In genomic region chr6:133964052-133964451, GRCh38 we compare ENCODE assay signal across 13 cellular contexts. TPM values are rescaled to one million over a fixed set of nuclear protein-coding genes. Genes with fewer than 3 reads are reported as not detected.
DNase-seq lines count a peak whose midpoint lies in the region; ATAC-seq and TF ChIP-seq lines count a peak whose summit lies in the region.
"Had no signal": no experiment of that assay in that cellular context is flagged by ENCODE, and none has a peak within 500 bp of the region (broad histone marks: within the 10 kb centered on the region; RNA-seq: fewer than 3 reads in every experiment).

No MANE protein-coding gene starts in this region.

- peaks cover 7% of the 10 kb centered on the region for H3K4me1 ChIP-seq in testis

- TF ChIP-seq CTCF in AG04450 (IDR thresholded peaks at IDR 0.05; ENCODE audit: low read depth, low read length) (no peak), testis (IDR thresholded peaks at IDR 0.05) (no peak)

- DNase-seq in AG04450 (ENCODE audit: low read depth, low spot score) (peak; percentile 80), astrocyte of the hippocampus (ENCODE audit: low read depth, low spot score) (peak; percentile 76), kidney glomerular epithelial cell (lab: John Stamatoyannopoulos, UW) (peak; percentile 17), testis (no peak), GM19238 (ENCODE audit: insufficient read length, low spot score) (no peak)
- DNase-seq: cerebellar nuclear complex, Kasumi-1, T-helper 9 cell had no signal

- H3K27ac ChIP-seq in AG04450 (ENCODE audit: low read depth, low read length) (peak overlapping the region; percentile 58), testis (no peak overlapping the region)
- H3K27ac ChIP-seq: gastroesophageal sphincter, neural progenitor cell had no signal

- intact Hi-C loops in testis (cut with DNase I; ENCODE audit: low total_unique reads): no loop called here

- H3K27me3 ChIP-seq in AG04450 (ENCODE audit: control insufficient read depth, insufficient read depth, low read length) (no peaks in the 10 kb centered on the region), testis (no peaks in the 10 kb centered on the region)
- H3K27me3 ChIP-seq: gastroesophageal sphincter, neural progenitor cell had no signal

- H3K9me3 ChIP-seq in AG04450 (ENCODE audit: control insufficient read depth, insufficient read depth, low read length) (no peaks in the 10 kb centered on the region), testis (no peaks in the 10 kb centered on the region)
- H3K9me3 ChIP-seq: gastroesophageal sphincter had no signal

- 65% methylated on average over 1 of the region's 1 CpG for WGBS in testis, 2 donors

- ATAC-seq in GM18868 (IDR thresholded peaks at IDR 0.05; ENCODE audit: unreplicated experiment) (peak; percentile 32), HG03460 (IDR thresholded peaks at IDR 0.05; ENCODE audit: unreplicated experiment) (no peak), HG02678 (IDR thresholded peaks at IDR 0.05; ENCODE audit: unreplicated experiment) (no peak)
- ATAC-seq: gastroesophageal sphincter had no signal

- H3K4me3 ChIP-seq in AG04450 (ENCODE audit: low read depth, low read length) (no peak overlapping the region), testis (no peak overlapping the region)
- H3K4me3 ChIP-seq: gastroesophageal sphincter, neural progenitor cell had no signal

- POLR2A ChIA-PET in AG04450 (lab: Yijun Ruan, JAX): interaction anchor here (0.7 to 1.4 kb wide), 3 partner anchors 12 to 27 kb away, joined by 3 to 6 read pairs (median 3); no protein-coding TSS in a partner anchor

- TF ChIP-seq POLR2A in testis (IDR thresholded peaks at IDR 0.05): no peak

- H3K36me3 ChIP-seq in testis (ENCODE audit: low read depth, missing control alignments): no peaks in the 10 kb centered on the region
- H3K36me3 ChIP-seq: gastroesophageal sphincter, neural progenitor cell had no signal

- CTCF ChIA-PET in AG04450 (lab: Charles Lee): interaction anchor here (2.7 to 3.0 kb wide), 2 partner anchors 9 to 100 kb away, joined by 20 to 27 read pairs; no protein-coding TSS in a partner anchor

RNA-seq across cellular contexts. Expression of gene TBPL1, which starts 11.0 kb away (rescaled TPM):
- polyA plus RNA-seq in AG04450 (2011; rRNA removed): 54.1 and 71.2 TPM in 2 replicates
- 8.5 and 14.8 TPM in 2 replicates for polyA minus RNA-seq in AG04450 (2011; rRNA and poly(A)+ RNA removed)
- total RNA-seq in testis: 10 to 100 TPM; 63.4 to 77.9 TPM
- 327 TPM for polyA plus RNA-seq in testis (ENCODE audit: insufficient read depth, low read depth, low replicate concordance)

Comparison
In these comparisons a context has a peak if more than half of its experiments do, and no peak if none do; other contexts are left out.
1. DNase-seq: peak in AG04450 (single experiment), astrocyte of the hippocampus (single experiment) and kidney glomerular epithelial cell (single experiment); none in testis (single experiment) and GM19238 (single experiment).